Comparison of ENCODE assay signal across 8 cellular contexts in genomic region chr12:65169311-65170244, GRCh38. TPM values are rescaled to one million over a fixed set of nuclear protein-coding genes. Genes with fewer than 3 reads are reported as not detected.
A peak's percentile ranks its signal among the peaks of the same experiment; 100 is the strongest.
DNase-seq lines count a peak whose midpoint lies in the region; ATAC-seq and TF ChIP-seq lines count a peak whose summit lies in the region.

TSS of gene LEMD3 (plus strand) at chr12:65169583. CDS start at chr12:65169597, 14 bp downstream.

- H3K36me3 ChIP-seq in upper lobe of left lung, result no peaks in the 10 kb centered on the region

- peak within 1 kb of the TSS; percentile 99 for H3K27ac Mint-ChIP-seq in T-helper 1 cell treated with Interleukin-12 subunit alpha and Interleukin-12 subunit beta and Interleukin-4 antibody, amounts not matched to agents 30 μg/mL and 1 μg/mL, for 36 hours

- intact Hi-C loops in left cardiac atrium (cut with DNase I) (loop anchor here in 1 of 2 donors (10.0 kb wide), 1 partner anchor 55 kb away; no protein-coding TSS in a partner anchor), posterior vena cava (cut with DNase I) (no loop called here)

- peak within 1 kb of the TSS; percentile 100 for H3K4me3 Mint-ChIP-seq in T-helper 1 cell treated with Interleukin-12 subunit alpha and Interleukin-12 subunit beta and Interleukin-4 antibody, amounts not matched to agents 30 μg/mL and 1 μg/mL, for 36 hours

- ATAC-seq in GM18499 (IDR thresholded peaks at IDR 0.05; ENCODE audit: insufficient read depth, unreplicated experiment), result peak; percentile 64
- peak; percentile 88 for ATAC-seq in HG02938 (IDR thresholded peaks at IDR 0.05; ENCODE audit: unreplicated experiment)
- peak; percentile 98 for ATAC-seq in left cardiac atrium
- peak; percentile 97 to 98 for ATAC-seq in upper lobe of left lung (ENCODE audit: low FRiP score in 2 of 2)

- peaks cover 35 to 40% (median 39%) of the 10 kb centered on the region in 4 donors for H3K4me1 ChIP-seq in upper lobe of left lung

- no peaks in the 10 kb centered on the region for H3K27me3 ChIP-seq in upper lobe of left lung

- DNase-seq in NCI-H1694 treated with DMSO at 0.1 percent for 48 hours (lab: John Stamatoyannopoulos, UW) (peak; percentile 78), amniotic stem cell (lab: John Stamatoyannopoulos, UW) (peak; percentile 87), left cardiac atrium (peak; percentile 96), posterior vena cava (ENCODE audit: low spot score) (peak; percentile 98), upper lobe of left lung (peak; percentile 96 to 99)

- no peak for TF ChIP-seq CTCF in upper lobe of left lung (IDR thresholded peaks at IDR 0.05)

- H3K27me3 Mint-ChIP-seq in T-helper 1 cell treated with Interleukin-12 subunit alpha and Interleukin-12 subunit beta and Interleukin-4 antibody, amounts not matched to agents 30 μg/mL and 1 μg/mL, for 36 hours (ENCODE audit: low read depth), result peaks cover 2% of the 10 kb centered on the region

- peak; percentile 31 to 96 (median 92) for TF ChIP-seq POLR2A in upper lobe of left lung (IDR thresholded peaks at IDR 0.05)

- 0 to 2% methylated on average over 12 to 48 of the region's 96 CpGs for WGBS in upper lobe of left lung, 2 donors

- H3K4me1 Mint-ChIP-seq in T-helper 1 cell treated with Interleukin-12 subunit alpha and Interleukin-12 subunit beta and Interleukin-4 antibody, amounts not matched to agents 30 μg/mL and 1 μg/mL, for 36 hours (ENCODE audit: low read depth), result peaks cover 29% of the 10 kb centered on the region

- H3K4me3 ChIP-seq in upper lobe of left lung, result peak within 1 kb of the TSS; percentile 63 to 94 (median 82)

- peak within 1 kb of the TSS; percentile 93 to 98 (median 96) for H3K27ac ChIP-seq in upper lobe of left lung

- H3K9me3 Mint-ChIP-seq in T-helper 1 cell treated with Interleukin-12 subunit alpha and Interleukin-12 subunit beta and Interleukin-4 antibody, amounts not matched to agents 30 μg/mL and 1 μg/mL, for 36 hours, result no peaks in the 10 kb centered on the region

- H3K36me3 Mint-ChIP-seq in T-helper 1 cell treated with Interleukin-12 subunit alpha and Interleukin-12 subunit beta and Interleukin-4 antibody, amounts not matched to agents 30 μg/mL and 1 μg/mL, for 36 hours (ENCODE audit: low read depth), result peaks cover 22% of the 10 kb centered on the region

- TF ChIP-seq EP300 in upper lobe of left lung (IDR thresholded peaks at IDR 0.05), result no peak

- H3K9me3 ChIP-seq in upper lobe of left lung, result no peaks in the 10 kb centered on the region

RNA-seq across cellular contexts. Expression of gene LEMD3, which starts in this region (rescaled TPM):
- 10 to 100 TPM; 16.0 to 18.6 TPM for total RNA-seq in left cardiac atrium
- total RNA-seq in posterior vena cava, result 10 to 100 TPM; 23.9 to 27.2 TPM
- 10 to 100 TPM; 30.3 to 94.3 (median 49.3) TPM for total RNA-seq in upper lobe of left lung

Comparison
In these comparisons a context has a peak if more than half of its experiments do, and no peak if none do; other contexts are left out.
1. Peak in every context shown above with its lines: DNase-seq, ATAC-seq, H3K4me3 ChIP-seq and H3K27ac ChIP-seq.